Comparison of ENCODE assay signal across 9 cellular contexts in the genomic region with DNA sequence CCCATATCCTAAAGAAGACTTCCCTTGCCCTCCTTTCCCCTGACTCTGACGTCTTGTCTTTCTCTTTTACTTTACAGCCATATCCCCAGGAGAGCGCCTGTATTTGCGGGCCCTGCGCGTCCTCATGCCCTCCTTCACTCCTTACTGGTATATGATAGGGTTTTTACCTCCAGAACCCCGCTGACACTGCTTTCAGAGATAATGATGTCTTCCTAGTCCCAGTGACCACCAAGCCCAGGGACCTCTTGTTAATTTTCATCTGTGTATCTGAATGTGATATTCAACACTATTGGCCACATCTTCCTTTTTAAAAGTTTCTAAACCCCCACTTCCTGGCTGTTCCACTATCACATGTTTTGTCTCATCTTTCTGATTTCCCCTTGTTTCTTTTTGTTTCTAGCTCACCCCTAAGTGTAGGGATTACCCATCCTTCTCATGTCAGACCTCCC.
A peak's percentile ranks its signal among the peaks of the same experiment; 100 is the strongest.
DNase-seq lines count a peak whose midpoint lies in the region; ATAC-seq and TF ChIP-seq lines count a peak whose summit lies in the region.
"Had no signal": no experiment of that assay in that cellular context is flagged by ENCODE, and none has a peak within 500 bp of the region (broad histone marks: within the 10 kb centered on the region; RNA-seq: fewer than 3 reads in every experiment).

No MANE protein-coding gene starts in this region.

- POLR2A ChIA-PET in T-cell (lab: Charles Lee) = no interaction called here

- intact Hi-C loops in activated CD4-positive, alpha-beta T cell treated with anti-CD3 and anti-CD28 coated beads, Interleukin-2, amount 10 ng/mL, durations not matched to agents 24 days and 14 days (cut with micrococcal nuclease) = no loop called here
- intact Hi-C loops in natural killer cell (cut with micrococcal nuclease) = no loop called here

- peak; percentile 37 for ATAC-seq in GM19395 (IDR thresholded peaks at IDR 0.05; ENCODE audit: unreplicated experiment)
- peak in 1 of 4 experiments; percentile 28 for ATAC-seq in T-cell (replicated peaks in 1 of 4)
- ATAC-seq in natural killer cell = peak; percentile 38 to 57 (median 43)
- no peak for ATAC-seq in HG03196 (IDR thresholded peaks at IDR 0.05; ENCODE audit: unreplicated experiment)

- CTCF ChIA-PET in T-cell (lab: Charles Lee) = interaction anchor here in 1 of 2 donors (0.6 kb wide), 1 partner anchor 38 kb away, joined by 4 read pairs; no protein-coding TSS in a partner anchor

- no peaks in the 10 kb centered on the region for H3K27me3 Mint-ChIP-seq in activated CD4-positive, alpha-beta T cell treated with anti-CD3 and anti-CD28 coated beads, Interleukin-2, amount 10 ng/mL, durations not matched to agents 24 days and 14 days
- H3K27me3 Mint-ChIP-seq in T-cell (no peaks in the 10 kb centered on the region), natural killer cell (ENCODE audit: low read depth in 2 of 2) (no peaks in the 10 kb centered on the region)

- DNase-seq in activated CD4-positive, alpha-beta T cell treated with anti-CD3 and anti-CD28 coated beads, Interleukin-2, amount 10 ng/mL, durations not matched to agents 24 days and 14 days = no peak
- no peak for DNase-seq in activated CD4-positive, alpha-beta T cell treated with anti-CD3 and anti-CD28 coated beads for 1 hour
- DNase-seq in T-cell = no peak
- DNase-seq in natural killer cell = no peak
- DNase-seq in NCI-H2029 (lab: John Stamatoyannopoulos, UW) = no peak
- no peak for DNase-seq in occipital lobe (lab: John Stamatoyannopoulos, UW)
- DNase-seq: NCI-H345 had no signal

- peaks cover 9% of the 10 kb centered on the region for H3K9me3 Mint-ChIP-seq in activated CD4-positive, alpha-beta T cell treated with anti-CD3 and anti-CD28 coated beads, Interleukin-2, amount 10 ng/mL, durations not matched to agents 24 days and 14 days
- H3K9me3 Mint-ChIP-seq in T-cell = peaks cover 0 to 19% (median 11%) of the 10 kb centered on the region in 3 donors
- H3K9me3 Mint-ChIP-seq in natural killer cell = peaks cover 0 to 3% of the 10 kb centered on the region in 2 donors

- H3K4me3 Mint-ChIP-seq in activated CD4-positive, alpha-beta T cell treated with anti-CD3 and anti-CD28 coated beads, Interleukin-2, amount 10 ng/mL, durations not matched to agents 24 days and 14 days = peak overlapping the region; percentile 15
- H3K4me3 Mint-ChIP-seq in T-cell (peak overlapping the region in 1 of 3 donors; percentile 32), natural killer cell (peak overlapping the region; percentile 35)

- TF ChIP-seq CTCF in natural killer cell (IDR thresholded peaks at IDR 0.05) = no peak

- peak overlapping the region; percentile 50 for H3K27ac Mint-ChIP-seq in activated CD4-positive, alpha-beta T cell treated with anti-CD3 and anti-CD28 coated beads, Interleukin-2, amount 10 ng/mL, durations not matched to agents 24 days and 14 days
- H3K27ac Mint-ChIP-seq in T-cell (peak overlapping the region; percentile 25 to 61), natural killer cell (peak overlapping the region; percentile 74 to 82)

- peaks cover 70% of the 10 kb centered on the region for H3K4me1 Mint-ChIP-seq in activated CD4-positive, alpha-beta T cell treated with anti-CD3 and anti-CD28 coated beads, Interleukin-2, amount 10 ng/mL, durations not matched to agents 24 days and 14 days
- H3K4me1 Mint-ChIP-seq in T-cell = peaks cover 59 to 75% (median 74%) of the 10 kb centered on the region in 3 donors
- peaks cover 62 to 75% of the 10 kb centered on the region in 2 donors for H3K4me1 Mint-ChIP-seq in natural killer cell

- H3K36me3 Mint-ChIP-seq in activated CD4-positive, alpha-beta T cell treated with anti-CD3 and anti-CD28 coated beads, Interleukin-2, amount 10 ng/mL, durations not matched to agents 24 days and 14 days (ENCODE audit: low read depth) = peaks cover 57% of the 10 kb centered on the region
- H3K36me3 Mint-ChIP-seq in T-cell (peaks cover 47% of the 10 kb centered on the region), natural killer cell (peaks cover 8% of the 10 kb centered on the region)
